1 cellular context compared by ENCODE assay signal in genomic region chr3:100088735-100089368, GRCh38.
TF ChIP-seq lines count a peak whose summit lies in the region.

No MANE protein-coding gene starts in this region.

TF ChIP-seq in IMR-90, 13 proteins besides CTCF, POLR2A, EP300 and RAD21:
- TF ChIP-seq CEBPB (IDR thresholded peaks at IDR 0.05; ENCODE audit: low read depth, low read length) (no peak), FOS (IDR thresholded peaks at IDR 0.05; ENCODE audit: low read depth, low read length) (0 out of 2 replicates have a peak, but pooled peaks have one; percentile 2)
TF ChIP-seq in IMR-90: peak in this region for 1.
